21 cellular contexts compared by ENCODE assay signal in genomic region chr1:215004121-215004837, GRCh38.
DNase-seq lines count a peak whose midpoint lies in the region; ATAC-seq, FAIRE-seq and TF ChIP-seq lines count a peak whose summit lies in the region.
"Had no signal": no experiment of that assay in that cellular context is flagged by ENCODE, and none has a peak within 500 bp of the region (broad histone marks: within the 10 kb centered on the region; RNA-seq: fewer than 3 reads in every experiment).

No MANE protein-coding gene starts in this region.

- intact Hi-C loops in MCF 10A (cut with micrococcal nuclease) (no loop called here), breast epithelium (cut with DNase I; ENCODE audit: low total_unique reads) (no loop called here)

- peaks cover 46% of the 10 kb centered on the region for H3K4me1 Mint-ChIP-seq in MCF 10A (ENCODE audit: insufficient read depth, unreplicated experiment)
- H3K4me1 Mint-ChIP-seq in type B pancreatic cell (ENCODE audit: unreplicated experiment) = peaks cover 20% of the 10 kb centered on the region
- H3K4me1 Mint-ChIP-seq: IgD-negative memory B cell had no signal

- peak overlapping the region; percentile 87 for H3K27ac Mint-ChIP-seq in MCF 10A (ENCODE audit: low read depth, unreplicated experiment)
- peak overlapping the region; percentile 10 for H3K27ac Mint-ChIP-seq in type B pancreatic cell
- H3K27ac Mint-ChIP-seq: CD8-positive, alpha-beta T cell; IgD-negative memory B cell had no signal

- no peaks in the 10 kb centered on the region for H3K36me3 Mint-ChIP-seq in MCF 10A (ENCODE audit: insufficient read depth, unreplicated experiment)
- H3K36me3 Mint-ChIP-seq in type B pancreatic cell = no peaks in the 10 kb centered on the region
- H3K36me3 Mint-ChIP-seq: CD8-positive, alpha-beta T cell; IgD-negative memory B cell had no signal

- peaks cover 7% of the 10 kb centered on the region for H3K9me3 Mint-ChIP-seq in MCF 10A (ENCODE audit: unreplicated experiment)
- peaks cover 7% of the 10 kb centered on the region for H3K9me3 Mint-ChIP-seq in type B pancreatic cell
- H3K9me3 Mint-ChIP-seq: CD8-positive, alpha-beta T cell had no signal

- FAIRE-seq in RCC 7860 (lab: Jason Lieb, UNC) = no peak
- FAIRE-seq: HTR-8/SVneo had no signal

- no peak overlapping the region for H3K27ac ChIP-seq in breast epithelium
- H3K27ac ChIP-seq: HL-60 had no signal

- POLR2A ChIA-PET in MCF 10A (lab: Yijun Ruan, JAX) = interaction anchor here (0.7 to 5.4 kb wide), 4 partner anchors 10 to 472 kb away, joined by 3 to 59 read pairs (median 3); no protein-coding TSS in a partner anchor

- ATAC-seq in SK-N-SH treated with all-trans-retinoic acid at 6 μM for 48 hours = peak; percentile 74
- ATAC-seq: CD8-positive, alpha-beta T cell had no signal

- TF ChIP-seq POLR2A in breast epithelium (IDR thresholded peaks at IDR 0.05) = no peak

- H3K4me1 ChIP-seq in breast epithelium = peaks cover 0 to 10% of the 10 kb centered on the region in 2 donors

- DNase-seq in MCF 10A (ENCODE audit: unreplicated experiment) (no peak), breast epithelium (ENCODE audit: low spot score in 2 of 2) (no peak), fibroblast of peridontal ligament (ENCODE audit: extremely low read depth) (peak; percentile 75), type B pancreatic cell (ENCODE audit: extremely low spot score, unreplicated experiment) (no peak), T1000 (lab: John Stamatoyannopoulos, UW) (no peak), RCC 7860 (ENCODE audit: low spot score) (no peak), pons (ENCODE audit: low spot score) (no peak)
- DNase-seq: 8988T; CD8-positive, alpha-beta T cell; H7; Karpas-422; NCI-H1092 treated with DMSO at 0.1 percent for 48 hours; NCI-H2081; NCI-H510A; NCI-H774; SHP77 treated with DMSO at 0.1 percent for 48 hours had no signal

- H3K27me3 ChIP-seq in breast epithelium = no peaks in the 10 kb centered on the region
- H3K27me3 ChIP-seq: MG63 had no signal

- H3K36me3 ChIP-seq in breast epithelium = no peaks in the 10 kb centered on the region
- H3K36me3 ChIP-seq: MG63 had no signal

- TF ChIP-seq CTCF in MCF 10A (IDR thresholded peaks at IDR 0.05; ENCODE audit: unreplicated experiment) = no peak
- TF ChIP-seq CTCF in breast epithelium (IDR thresholded peaks at IDR 0.05) = no peak
- TF ChIP-seq CTCF in type B pancreatic cell (conservative IDR thresholded peaks at IDR 0.05) = no peak

- H3K4me3 Mint-ChIP-seq in MCF 10A (ENCODE audit: unreplicated experiment) (no peak overlapping the region), type B pancreatic cell (peak overlapping the region; percentile 23)
- H3K4me3 Mint-ChIP-seq: CD8-positive, alpha-beta T cell; IgD-negative memory B cell had no signal

- H3K9me3 ChIP-seq in breast epithelium = no peaks in the 10 kb centered on the region
- H3K9me3 ChIP-seq: MG63 had no signal

- CTCF ChIA-PET in MCF 10A (lab: Yijun Ruan, JAX) = interaction anchor here (0.9 to 1.9 kb wide), 3 partner anchors 13 to 121 kb away, joined by 3 to 7 read pairs (median 6); no protein-coding TSS in a partner anchor

- BruUV-seq in MCF 10A (replicated peaks; lab: Mats Ljungman, UMichigan) = no TSS peak

- H3K27me3 Mint-ChIP-seq in MCF 10A (ENCODE audit: insufficient read depth, unreplicated experiment) (no peaks in the 10 kb centered on the region), type B pancreatic cell (peaks cover 3% of the 10 kb centered on the region)
- H3K27me3 Mint-ChIP-seq: IgD-negative memory B cell had no signal

- no peak overlapping the region for H3K4me3 ChIP-seq in breast epithelium
- H3K4me3 ChIP-seq: MG63 had no signal

TF ChIP-seq in SK-N-SH treated with all-trans-retinoic acid at 6 μM for 48 hours, 23 proteins besides CTCF, POLR2A, EP300 and RAD21:
- no peak for TF ChIP-seq ZNF70 (CRISPR knock-in tag; IDR thresholded peaks at IDR 0.05)
- no peak for TF ChIP-seq ARNTL (CRISPR knock-in tag; IDR thresholded peaks at IDR 0.05; ENCODE audit: borderline replicate concordance, low read depth)
- 0 out of 2 replicates have a peak, but pooled peaks have one; percentile 14 for TF ChIP-seq TOX (CRISPR knock-in tag; IDR thresholded peaks at IDR 0.05; ENCODE audit: borderline replicate concordance)
- no peak for TF ChIP-seq ZFP3 (CRISPR knock-in tag; IDR thresholded peaks at IDR 0.05)
- no peak for TF ChIP-seq ZNF8 (CRISPR knock-in tag; IDR thresholded peaks at IDR 0.05)
- no peak for TF ChIP-seq POU6F1 (CRISPR knock-in tag; IDR thresholded peaks at IDR 0.05; ENCODE audit: borderline replicate concordance, low read depth)
- no peak for TF ChIP-seq ISL1 (CRISPR knock-in tag; IDR thresholded peaks at IDR 0.05)
- TF ChIP-seq PATZ1 (CRISPR knock-in tag; IDR thresholded peaks at IDR 0.05; ENCODE audit: borderline replicate concordance) = no peak
